ENCODE assay signal across 1 cellular context in the genomic region with DNA sequence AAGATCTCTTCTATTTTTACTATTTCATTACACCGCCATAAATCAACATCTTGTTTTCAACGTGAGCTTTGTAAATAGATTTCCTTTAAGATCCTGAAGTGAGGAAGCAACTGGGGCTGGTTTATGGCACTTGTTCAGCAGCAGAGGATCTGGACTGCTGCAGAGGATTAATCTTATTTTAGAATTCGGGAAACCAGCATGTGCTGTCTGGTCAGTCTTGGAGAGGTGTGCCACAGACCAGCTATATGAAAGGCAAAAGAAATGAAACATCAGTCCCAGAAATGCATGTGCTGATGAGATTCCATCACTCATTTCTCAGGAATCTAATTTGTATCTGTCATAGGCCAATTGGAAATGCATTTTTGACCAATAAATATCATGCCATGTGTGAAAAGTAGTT.
TF ChIP-seq lines count a peak whose summit lies in the region.

No MANE protein-coding gene starts in this region.

TF ChIP-seq in K562, 482 proteins besides CTCF, POLR2A, EP300 and RAD21:
- no peak for TF ChIP-seq SRF (CRISPR knock-in tag; IDR thresholded peaks at IDR 0.05)
- no peak for TF ChIP-seq NEUROD1 (IDR thresholded peaks at IDR 0.05; ENCODE audit: borderline replicate concordance, low read depth, low read length, partially characterized antibody)
- TF ChIP-seq RBFOX2 (IDR thresholded peaks at IDR 0.05; ENCODE audit: low read depth, low read length), result no peak
- no peak for TF ChIP-seq ZNF398 (CRISPR knock-in tag; IDR thresholded peaks at IDR 0.05)
- no peak for TF ChIP-seq ZNF518B (CRISPR knock-in tag; IDR thresholded peaks at IDR 0.05)
- no peak for TF ChIP-seq SLC30A9 (CRISPR knock-in tag; IDR thresholded peaks at IDR 0.05)
- TF ChIP-seq MCM3 (IDR thresholded peaks at IDR 0.05), result no peak
- TF ChIP-seq JUN (IDR thresholded peaks at IDR 0.05; ENCODE audit: borderline replicate concordance, low read depth, low read length), result no peak
- TF ChIP-seq JUN (CRISPR knock-in tag; IDR thresholded peaks at IDR 0.05; ENCODE audit: borderline replicate concordance), result no peak
- TF ChIP-seq ZBTB40 (IDR thresholded peaks at IDR 0.05), result no peak
- no peak for TF ChIP-seq ZBTB40 (CRISPR knock-in tag; IDR thresholded peaks at IDR 0.05)
- TF ChIP-seq MAFF (IDR thresholded peaks at IDR 0.05; ENCODE audit: low read length), result no peak
- no peak for TF ChIP-seq LCOR (CRISPR knock-in tag; IDR thresholded peaks at IDR 0.05)
- no peak for TF ChIP-seq MECOM (CRISPR knock-in tag; IDR thresholded peaks at IDR 0.05)
- TF ChIP-seq FOXA1 (IDR thresholded peaks at IDR 0.05; ENCODE audit: borderline replicate concordance), result no peak
- no peak for TF ChIP-seq FOXK1 (CRISPR knock-in tag; IDR thresholded peaks at IDR 0.05; ENCODE audit: borderline replicate concordance)
